Comparison of ENCODE assay signal across 32 cellular contexts in genomic region chr3:102741694-102742093, GRCh38.
"Had no signal": no experiment of that assay in that cellular context is flagged by ENCODE, and none has a peak within 500 bp of the region (broad histone marks: within the 10 kb centered on the region; RNA-seq: fewer than 3 reads in every experiment).

No MANE protein-coding gene starts in this region.

- DNase-seq: activated B cell treated with CpG ODN at 0.5 μM for 24 hours; activated CD4-positive, alpha-beta memory T cell treated with anti-CD3 and anti-CD28 coated beads, Interleukin-2, amount 10 ng/mL, durations not matched to agents 7 days and 5 days; activated CD4-positive, alpha-beta T cell treated with anti-CD3 and anti-CD28 coated beads for 1 hour; activated CD4-positive, alpha-beta T cell treated with anti-CD3 and anti-CD28 coated beads for 4 hours; activated CD4-positive, alpha-beta T cell treated with anti-CD3 and anti-CD28 coated beads, Interleukin-2, amount 10 ng/mL, durations not matched to agents 7 days and 5 days; activated CD4-positive, alpha-beta T cell treated with anti-CD3 and anti-CD28 coated beads, Interleukin-2, amount 50 U/mL, for 4 hours; activated CD8-positive, alpha-beta memory T cell treated with anti-CD3 and anti-CD28 coated beads, Interleukin-2, amount 50 U/mL, for 48 hours; activated gamma-delta T cell; activated naive CD4-positive, alpha-beta T cell; activated naive CD4-positive, alpha-beta T cell treated with anti-CD3 and anti-CD28 coated beads, Interleukin-2, amount 10 ng/mL, durations not matched to agents 7 days and 5 days; activated naive CD8-positive, alpha-beta T cell treated with anti-CD3 and anti-CD28 coated beads, Interleukin-2, amount 10 ng/mL, durations not matched to agents 7 days and 5 days; activated T-cell treated with anti-CD3 and anti-CD28 coated beads for 4 hours; activated T-cell treated with anti-CD3 and anti-CD28 coated beads, Interleukin-2, amount 50 U/mL, for 24 hours; activated T-cell treated with anti-CD3 and anti-CD28 coated beads, Interleukin-2, amount 50 U/mL, for 72 hours; amniotic stem cell; anterior cingulate cortex; brain microvascular endothelial cell; cortex of kidney; dermis blood vessel endothelial cell; effector CD4-positive, alpha-beta T cell; effector memory CD8-positive, alpha-beta T cell; foreskin keratinocyte; gastrocnemius medialis; glutamatergic neuron; T-helper 1 cell; T-helper 17 cell; T1000 had no signal

- H3K27ac ChIP-seq: brain microvascular endothelial cell, esophagus muscularis mucosa, foreskin keratinocyte, gastrocnemius medialis, WERI-Rb-1 had no signal

- H3K4me3 ChIP-seq: esophagus muscularis mucosa, gastrocnemius medialis had no signal

- H3K27me3 ChIP-seq: brain microvascular endothelial cell, esophagus muscularis mucosa, foreskin keratinocyte, gastrocnemius medialis had no signal

- H3K9me3 Mint-ChIP-seq: activated B cell treated with CpG ODN at 0.5 μM for 24 hours; activated CD4-positive, alpha-beta memory T cell treated with anti-CD3 and anti-CD28 coated beads, Interleukin-2, amount 10 ng/mL, durations not matched to agents 7 days and 5 days; activated CD4-positive, alpha-beta T cell treated with anti-CD3 and anti-CD28 coated beads, Interleukin-2, amount 10 ng/mL, durations not matched to agents 7 days and 5 days; activated naive CD4-positive, alpha-beta T cell treated with anti-CD3 and anti-CD28 coated beads, Interleukin-2, amount 10 ng/mL, durations not matched to agents 7 days and 5 days; activated naive CD4-positive, alpha-beta T cell treated with anti-CD3 and anti-CD28 coated beads, Interleukin-2, amount 50 U/mL, for 72 hours; activated naive CD8-positive, alpha-beta T cell treated with anti-CD3 and anti-CD28 coated beads, Interleukin-2, amount 10 ng/mL, durations not matched to agents 7 days and 5 days; activated T-cell treated with anti-CD3 and anti-CD28 coated beads, Interleukin-2, amount 50 U/mL, for 24 hours; activated T-cell treated with anti-CD3 and anti-CD28 coated beads, Interleukin-2, amount 50 U/mL, for 72 hours; central memory CD8-positive, alpha-beta T cell; effector memory CD8-positive, alpha-beta T cell; T-helper 2 cell treated with Interferon-gamma antibody and Interleukin-4, amounts not matched to agents 5 μg/mL and 100 μg/mL, for 36 hours had no signal

- H3K27me3 Mint-ChIP-seq: activated CD4-positive, alpha-beta memory T cell treated with anti-CD3 and anti-CD28 coated beads, Interleukin-2, amount 10 ng/mL, durations not matched to agents 7 days and 5 days; activated CD4-positive, alpha-beta T cell treated with anti-CD3 and anti-CD28 coated beads, Interleukin-2, amount 10 ng/mL, durations not matched to agents 7 days and 5 days; activated naive CD8-positive, alpha-beta T cell treated with anti-CD3 and anti-CD28 coated beads, Interleukin-2, amount 10 ng/mL, durations not matched to agents 7 days and 5 days; central memory CD8-positive, alpha-beta T cell; effector memory CD8-positive, alpha-beta T cell; T-helper 17 cell had no signal

- H3K4me3 Mint-ChIP-seq: activated B cell treated with CpG ODN at 0.5 μM for 24 hours; activated CD4-positive, alpha-beta memory T cell treated with anti-CD3 and anti-CD28 coated beads, Interleukin-2, amount 10 ng/mL, durations not matched to agents 7 days and 5 days; activated CD4-positive, alpha-beta T cell treated with anti-CD3 and anti-CD28 coated beads, Interleukin-2, amount 10 ng/mL, durations not matched to agents 7 days and 5 days; activated naive CD4-positive, alpha-beta T cell treated with anti-CD3 and anti-CD28 coated beads, Interleukin-2, amount 10 ng/mL, durations not matched to agents 7 days and 5 days; activated naive CD8-positive, alpha-beta T cell treated with anti-CD3 and anti-CD28 coated beads, Interleukin-2, amount 10 ng/mL, durations not matched to agents 7 days and 5 days; activated T-cell treated with anti-CD3 and anti-CD28 coated beads, Interleukin-2, amount 50 U/mL, for 24 hours; activated T-cell treated with anti-CD3 and anti-CD28 coated beads, Interleukin-2, amount 50 U/mL, for 72 hours; central memory CD8-positive, alpha-beta T cell; effector memory CD8-positive, alpha-beta T cell; T-helper 17 cell; T-helper 2 cell treated with Interferon-gamma antibody and Interleukin-4, amounts not matched to agents 5 μg/mL and 100 μg/mL, for 36 hours had no signal

- H3K4me1 Mint-ChIP-seq: activated B cell treated with CpG ODN at 0.5 μM for 24 hours; activated CD4-positive, alpha-beta memory T cell treated with anti-CD3 and anti-CD28 coated beads, Interleukin-2, amount 10 ng/mL, durations not matched to agents 7 days and 5 days; activated CD4-positive, alpha-beta T cell treated with anti-CD3 and anti-CD28 coated beads, Interleukin-2, amount 10 ng/mL, durations not matched to agents 7 days and 5 days; activated naive CD4-positive, alpha-beta T cell treated with anti-CD3 and anti-CD28 coated beads, Interleukin-2, amount 10 ng/mL, durations not matched to agents 7 days and 5 days; activated naive CD8-positive, alpha-beta T cell treated with anti-CD3 and anti-CD28 coated beads, Interleukin-2, amount 10 ng/mL, durations not matched to agents 7 days and 5 days; central memory CD8-positive, alpha-beta T cell had no signal

- H3K9me3 ChIP-seq: esophagus muscularis mucosa, gastrocnemius medialis had no signal

- H3K36me3 Mint-ChIP-seq: activated naive CD4-positive, alpha-beta T cell treated with anti-CD3 and anti-CD28 coated beads, Interleukin-2, amount 10 ng/mL, durations not matched to agents 7 days and 5 days; activated naive CD4-positive, alpha-beta T cell treated with anti-CD3 and anti-CD28 coated beads, Interleukin-2, amount 50 U/mL, for 72 hours; activated naive CD8-positive, alpha-beta T cell treated with anti-CD3 and anti-CD28 coated beads, Interleukin-2, amount 10 ng/mL, durations not matched to agents 7 days and 5 days had no signal

- H3K36me3 ChIP-seq: brain microvascular endothelial cell, esophagus muscularis mucosa, gastrocnemius medialis, WERI-Rb-1 had no signal

- H3K4me1 ChIP-seq: esophagus muscularis mucosa, foreskin keratinocyte, gastrocnemius medialis had no signal

- ATAC-seq: activated naive CD4-positive, alpha-beta T cell treated with anti-CD3 and anti-CD28 coated beads, Interleukin-2, amount 50 U/mL, for 72 hours; activated T-cell treated with anti-CD3 and anti-CD28 coated beads, Interleukin-2, amount 50 U/mL, for 72 hours; effector memory CD8-positive, alpha-beta T cell; foreskin keratinocyte; gastrocnemius medialis; T-helper 17 cell had no signal

- H3K27ac Mint-ChIP-seq: activated B cell treated with CpG ODN at 0.5 μM for 24 hours; activated CD4-positive, alpha-beta memory T cell treated with anti-CD3 and anti-CD28 coated beads, Interleukin-2, amount 10 ng/mL, durations not matched to agents 7 days and 5 days; activated CD4-positive, alpha-beta T cell treated with anti-CD3 and anti-CD28 coated beads, Interleukin-2, amount 10 ng/mL, durations not matched to agents 7 days and 5 days; activated naive CD4-positive, alpha-beta T cell treated with anti-CD3 and anti-CD28 coated beads, Interleukin-2, amount 10 ng/mL, durations not matched to agents 7 days and 5 days; activated naive CD4-positive, alpha-beta T cell treated with anti-CD3 and anti-CD28 coated beads, Interleukin-2, amount 50 U/mL, for 72 hours; activated naive CD8-positive, alpha-beta T cell treated with anti-CD3 and anti-CD28 coated beads, Interleukin-2, amount 10 ng/mL, durations not matched to agents 7 days and 5 days; activated T-cell treated with anti-CD3 and anti-CD28 coated beads, Interleukin-2, amount 50 U/mL, for 24 hours; activated T-cell treated with anti-CD3 and anti-CD28 coated beads, Interleukin-2, amount 50 U/mL, for 72 hours; effector memory CD8-positive, alpha-beta T cell; T-helper 17 cell; T-helper 2 cell treated with Interferon-gamma antibody and Interleukin-4, amounts not matched to agents 5 μg/mL and 100 μg/mL, for 36 hours had no signal
